Comparison of ENCODE assay signal across 8 cellular contexts in the genomic region with DNA sequence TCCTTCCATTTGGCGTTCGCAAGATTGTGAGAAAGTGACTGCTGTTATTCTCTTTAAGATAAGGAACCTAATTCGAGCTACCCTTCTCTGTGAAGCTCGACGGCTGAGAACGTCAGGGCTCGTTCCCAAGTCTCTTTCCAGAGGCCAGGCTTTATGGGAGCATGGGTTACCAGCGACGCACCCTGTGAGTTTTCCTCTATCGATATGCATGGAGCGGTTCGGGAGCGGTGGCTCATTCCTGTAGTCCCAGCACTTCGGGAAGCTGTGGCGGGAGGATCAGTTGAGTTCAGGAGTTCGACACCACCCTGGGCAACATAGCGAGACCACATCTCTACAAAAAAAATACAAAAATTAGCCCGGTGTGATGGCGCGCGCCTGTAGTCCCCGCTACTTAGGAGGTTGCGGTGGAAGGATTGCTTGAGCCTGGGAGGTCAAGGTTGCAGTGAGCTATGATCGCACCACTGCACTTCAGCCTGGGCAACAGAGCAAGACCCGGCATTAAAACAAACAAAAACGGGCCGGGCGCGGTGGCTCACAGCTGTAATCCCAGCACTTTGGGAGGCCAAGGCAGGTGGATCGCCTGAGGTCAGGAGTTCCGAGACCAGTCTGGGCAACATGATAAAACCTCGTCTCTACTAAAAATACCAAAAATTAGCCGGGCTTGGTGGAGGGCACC. TPM values are rescaled to one million over a fixed set of nuclear protein-coding genes. Genes with fewer than 3 reads are reported as not detected.
DNase-seq lines count a peak whose midpoint lies in the region; ATAC-seq and TF ChIP-seq lines count a peak whose summit lies in the region.

No MANE protein-coding gene starts in this region.

- no peaks in the 10 kb centered on the region for H3K27me3 ChIP-seq in H7 (ENCODE audit: control insufficient read depth, insufficient read depth, low read length)
- no peaks in the 10 kb centered on the region for H3K27me3 ChIP-seq in left ventricle myocardium inferior (ENCODE audit: low read depth)
- H3K27me3 ChIP-seq in skeletal muscle satellite cell (ENCODE audit: control insufficient read depth, insufficient read depth, low read length): no peaks in the 10 kb centered on the region

- peak overlapping the region; percentile 84 for H3K4me2 ChIP-seq in skeletal muscle satellite cell (ENCODE audit: low read length)

- no peak for ATAC-seq in activated CD8-positive, alpha-beta T cell treated with anti-CD3 and anti-CD28 coated beads for 36 hours
- ATAC-seq in GM19023 (IDR thresholded peaks at IDR 0.05; ENCODE audit: unreplicated experiment) (no peak), GM21367 (IDR thresholded peaks at IDR 0.05; ENCODE audit: unreplicated experiment) (no peak)

- CTCF ChIA-PET in activated CD8-positive, alpha-beta T cell treated with anti-CD3 and anti-CD28 coated beads for 36 hours (lab: Charles Lee): interaction anchor here (1.0 to 1.9 kb wide), 3 partner anchors 19 to 306 kb away, joined by 3 to 4 read pairs (median 3); no protein-coding TSS in a partner anchor

- peak overlapping the region; percentile 95 for H3K4me3 ChIP-seq in H7 (ENCODE audit: insufficient read depth, low read depth, low read length)
- H3K4me3 ChIP-seq in left ventricle myocardium inferior: peak overlapping the region; percentile 93
- peak overlapping the region; percentile 98 for H3K4me3 ChIP-seq in skeletal muscle satellite cell (ENCODE audit: low read length)

- H3K27me3 Mint-ChIP-seq in activated CD8-positive, alpha-beta T cell treated with anti-CD3 and anti-CD28 coated beads for 36 hours: no peaks in the 10 kb centered on the region

- peaks cover 53% of the 10 kb centered on the region for H3K9me3 Mint-ChIP-seq in activated CD8-positive, alpha-beta T cell treated with anti-CD3 and anti-CD28 coated beads for 36 hours

- H3K27ac Mint-ChIP-seq in activated CD8-positive, alpha-beta T cell treated with anti-CD3 and anti-CD28 coated beads for 36 hours: peak overlapping the region; percentile 89

- POLR2A ChIA-PET in activated CD8-positive, alpha-beta T cell treated with anti-CD3 and anti-CD28 coated beads for 36 hours (lab: Charles Lee): interaction anchor here (0.6 to 1.6 kb wide), 7 partner anchors 17 to 404 kb away, joined by 3 to 6 read pairs (median 3); no protein-coding TSS in a partner anchor

- H3K4me3 Mint-ChIP-seq in activated CD8-positive, alpha-beta T cell treated with anti-CD3 and anti-CD28 coated beads for 36 hours: peak overlapping the region; percentile 84

- peaks cover 48% of the 10 kb centered on the region for H3K4me1 ChIP-seq in left ventricle myocardium inferior
- peaks cover 4% of the 10 kb centered on the region for H3K4me1 ChIP-seq in skeletal muscle satellite cell (ENCODE audit: control insufficient read depth, insufficient read depth, low read length)

- H3K27ac ChIP-seq in left ventricle myocardium inferior (replicated peaks): peak overlapping the region; percentile 96

- no peak for TF ChIP-seq CTCF in activated CD8-positive, alpha-beta T cell treated with anti-CD3 and anti-CD28 coated beads for 36 hours (IDR thresholded peaks at IDR 0.05)
- no peak for TF ChIP-seq CTCF in left ventricle myocardium inferior (IDR thresholded peaks at IDR 0.05; ENCODE audit: borderline replicate concordance)

- intact Hi-C loops in activated CD8-positive, alpha-beta T cell treated with anti-CD3 and anti-CD28 coated beads for 36 hours (cut with micrococcal nuclease): loop anchor here (10.0 kb wide), 1 partner anchor 48 kb away; no protein-coding TSS in a partner anchor
- intact Hi-C loops in left ventricle myocardium inferior (cut with micrococcal nuclease): no loop called here

- H3K36me3 ChIP-seq in H7 (replicated peaks; ENCODE audit: control insufficient read depth, insufficient read depth, low read length) (peaks cover 25% of the 10 kb centered on the region), left ventricle myocardium inferior (peaks cover 75% of the 10 kb centered on the region), skeletal muscle satellite cell (ENCODE audit: insufficient read depth, low read length) (peaks cover 58% of the 10 kb centered on the region)

- H3K4me1 Mint-ChIP-seq in activated CD8-positive, alpha-beta T cell treated with anti-CD3 and anti-CD28 coated beads for 36 hours (ENCODE audit: low read depth): peaks cover 30% of the 10 kb centered on the region

- H3K36me3 Mint-ChIP-seq in activated CD8-positive, alpha-beta T cell treated with anti-CD3 and anti-CD28 coated beads for 36 hours (ENCODE audit: low read depth): peaks cover 87% of the 10 kb centered on the region

- H3K9me3 ChIP-seq in left ventricle myocardium inferior (replicated peaks): peaks cover 69% of the 10 kb centered on the region
- H3K9me3 ChIP-seq in skeletal muscle satellite cell (replicated peaks; ENCODE audit: low read length): peaks cover 57% of the 10 kb centered on the region

- DNase-seq in H7: no peak
- DNase-seq in activated CD8-positive, alpha-beta T cell treated with anti-CD3 and anti-CD28 coated beads for 36 hours: no peak
- no peak for DNase-seq in left ventricle myocardium inferior
- no peak for DNase-seq in activated effector memory CD4-positive, alpha-beta T cell treated with anti-CD3 and anti-CD28 coated beads, Interleukin-2, amount 50 U/mL, for 16 hours
- no peak for DNase-seq in HPDE6-E6E7 (ENCODE audit: extremely low spot score)

- peak overlapping the region; percentile 99 for H3K9ac ChIP-seq in skeletal muscle satellite cell (ENCODE audit: low read depth, low read length)

RNA-seq across cellular contexts. Expression of gene ZNF606, which starts 0.7 kb away (rescaled TPM):
- total RNA-seq in H7 (2014; rRNA removed; shearing (Covaris generic)): 16.9 and 19.7 TPM in 2 replicates
- total RNA-seq in activated CD8-positive, alpha-beta T cell treated with anti-CD3 and anti-CD28 coated beads for 36 hours: 10 to 100 TPM in 1 of 2 experiments, 1 to 10 TPM in 1; 7.5 to 10.0 TPM
- total RNA-seq in left ventricle myocardium inferior: 13.7 TPM
- total RNA-seq in skeletal muscle satellite cell (2012; rRNA removed): 11.4 and 12.2 TPM in 2 replicates

RNA-seq across cellular contexts. Expression of gene C19orf18, which starts 29.0 kb away (rescaled TPM):
- 0.38 TPM in 1 of 2 replicates, not detected in the other for total RNA-seq in H7 (2014; rRNA removed; shearing (Covaris generic))
- under 1 TPM; 0.29 to 0.34 TPM for total RNA-seq in activated CD8-positive, alpha-beta T cell treated with anti-CD3 and anti-CD28 coated beads for 36 hours
- 2.1 TPM for total RNA-seq in left ventricle myocardium inferior
- not detected in 2 replicates for total RNA-seq in skeletal muscle satellite cell (2012; rRNA removed)

RNA-seq across cellular contexts. Expression of gene ZSCAN1, which starts 30.5 kb away (rescaled TPM):
- total RNA-seq in H7 (2014; rRNA removed; shearing (Covaris generic)): not detected in 2 replicates
- total RNA-seq in activated CD8-positive, alpha-beta T cell treated with anti-CD3 and anti-CD28 coated beads for 36 hours: not detected
- total RNA-seq in left ventricle myocardium inferior: not detected
- total RNA-seq in skeletal muscle satellite cell (2012; rRNA removed): not detected in 2 replicates

RNA-seq across cellular contexts. Expression of gene ZNF256, which starts 55.8 kb away (rescaled TPM):
- 4.0 and 6.8 TPM in 2 replicates for total RNA-seq in H7 (2014; rRNA removed; shearing (Covaris generic))
- 1 to 10 TPM; 5.9 to 6.2 TPM for total RNA-seq in activated CD8-positive, alpha-beta T cell treated with anti-CD3 and anti-CD28 coated beads for 36 hours
- 10.8 TPM for total RNA-seq in left ventricle myocardium inferior
- 3.9 and 4.1 TPM in 2 replicates for total RNA-seq in skeletal muscle satellite cell (2012; rRNA removed)

RNA-seq across cellular contexts. Expression of gene ZNF135, which starts 55.8 kb away (rescaled TPM):
- total RNA-seq in H7 (2014; rRNA removed; shearing (Covaris generic)): 0.07 TPM in 1 of 2 replicates, not detected in the other
- total RNA-seq in activated CD8-positive, alpha-beta T cell treated with anti-CD3 and anti-CD28 coated beads for 36 hours: 1 to 10 TPM; 1.2 to 1.4 TPM
- total RNA-seq in left ventricle myocardium inferior: 3.8 TPM
- 2.0 and 3.5 TPM in 2 replicates for total RNA-seq in skeletal muscle satellite cell (2012; rRNA removed)
